In the genomic region with DNA sequence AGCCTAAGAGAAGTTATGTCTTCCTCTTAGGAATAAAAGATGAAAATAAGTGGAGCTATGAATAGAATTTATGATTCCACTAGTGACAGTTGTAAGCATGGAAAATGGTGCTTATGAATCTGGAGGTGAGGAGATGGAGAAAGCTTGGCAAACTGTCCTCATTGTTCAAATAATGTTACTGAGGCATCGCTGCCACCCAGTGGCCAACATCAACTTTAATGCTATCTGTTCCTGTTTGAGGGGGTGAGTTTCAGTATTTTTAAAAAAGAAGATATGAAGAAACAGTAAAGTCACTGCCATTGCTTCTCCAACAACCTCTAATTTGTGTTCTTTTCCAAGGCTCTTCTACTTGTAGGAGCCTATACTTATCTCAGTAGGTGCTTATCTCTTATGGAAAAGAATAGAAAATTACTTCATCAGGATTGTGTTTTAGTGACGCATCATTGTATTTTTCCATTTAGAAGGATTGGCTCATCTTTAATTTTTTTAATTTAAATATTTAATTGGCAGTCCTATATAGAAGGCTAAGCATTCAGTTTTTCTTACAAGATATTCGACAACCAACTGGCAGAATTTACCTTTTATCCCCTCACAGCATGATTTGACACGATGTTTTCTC, we compare ENCODE assay signal across 8 cellular contexts.
A peak's percentile ranks its signal among the peaks of the same experiment; 100 is the strongest.
DNase-seq lines count a peak whose midpoint lies in the region; ATAC-seq, FAIRE-seq and TF ChIP-seq lines count a peak whose summit lies in the region.

No MANE protein-coding gene starts in this region.

- no peak overlapping the region for H3K27ac ChIP-seq in Panc1 (ENCODE audit: low read length)

- no peaks in the 10 kb centered on the region for H3K9me3 Mint-ChIP-seq in brain
- no peaks in the 10 kb centered on the region for H3K9me3 Mint-ChIP-seq in stimulated activated memory B cell treated with anti-CD40 and anti-IgM and Interleukin-4, amounts not matched to agents 10 μg/mL and 1 μg/mL and 100 μg/mL, for 72 hours

- H3K9me3 ChIP-seq in Panc1 (ENCODE audit: control insufficient read depth, insufficient read depth, low read depth, low read length) (no peaks in the 10 kb centered on the region), T-helper 17 cell (ENCODE audit: control insufficient read depth, low read length, poor library complexity, severe bottlenecking) (no peaks in the 10 kb centered on the region)

- no peak overlapping the region for H3K4me3 ChIP-seq in Panc1 (ENCODE audit: low read depth in 2 of 2, low read length in 2 of 2)

- peak; percentile 90 for FAIRE-seq in islet of Langerhans (lab: Jason Lieb, UNC)

- in situ Hi-C loops in Panc1 (cut with HindIII; ENCODE audit: low pct_unique_long_range_greater_than_20kb, low sequenced_read_pairs) = no loop called here

- POLR2A ChIA-PET in Panc1 (lab: Charles Lee) = no interaction called here

- no peaks in the 10 kb centered on the region for H3K36me3 ChIP-seq in Panc1 (ENCODE audit: control insufficient read depth, insufficient read depth, low read length)

- TF ChIP-seq CTCF in Panc1 (IDR thresholded peaks at IDR 0.05) = peak; percentile 62; the same call in 1 of the 2 replicates
- TF ChIP-seq CTCF in brain (conservative IDR thresholded peaks at IDR 0.05) = peak; percentile 54 to 61

- no peaks in the 10 kb centered on the region for H3K4me1 ChIP-seq in Panc1 (ENCODE audit: control insufficient read depth, insufficient read depth, low read length)

- H3K4me3 Mint-ChIP-seq in brain = no peak overlapping the region
- no peak overlapping the region for H3K4me3 Mint-ChIP-seq in stimulated activated memory B cell treated with anti-CD40 and anti-IgM and Interleukin-4, amounts not matched to agents 10 μg/mL and 1 μg/mL and 100 μg/mL, for 72 hours
- no peak overlapping the region for H3K4me3 Mint-ChIP-seq in T-helper 17 cell

- H3K27ac Mint-ChIP-seq in brain (no peak overlapping the region), T-helper 17 cell (no peak overlapping the region)
- no peak overlapping the region for H3K27ac Mint-ChIP-seq in stimulated activated memory B cell treated with anti-CD40 and anti-IgM and Interleukin-4, amounts not matched to agents 10 μg/mL and 1 μg/mL and 100 μg/mL, for 72 hours

- ATAC-seq in GM19452 (IDR thresholded peaks at IDR 0.05; ENCODE audit: unreplicated experiment) (peak; percentile 73), Panc1 (peak; percentile 71; the same call in 1 of the 2 replicates), T-helper 17 cell (no peak)
- ATAC-seq in stimulated activated memory B cell treated with anti-CD40 and anti-IgM and Interleukin-4, amounts not matched to agents 10 μg/mL and 1 μg/mL and 100 μg/mL, for 72 hours = peak; percentile 62

- H3K4me1 Mint-ChIP-seq in brain (no peaks in the 10 kb centered on the region), T-helper 17 cell (peaks cover 6% of the 10 kb centered on the region)
- peaks cover 9% of the 10 kb centered on the region for H3K4me1 Mint-ChIP-seq in stimulated activated memory B cell treated with anti-CD40 and anti-IgM and Interleukin-4, amounts not matched to agents 10 μg/mL and 1 μg/mL and 100 μg/mL, for 72 hours

- peaks cover 6% of the 10 kb centered on the region; the same call in 1 of the 2 replicates for H3K27me3 ChIP-seq in Panc1 (ENCODE audit: control insufficient read depth, insufficient read depth, low read length)

- no TSS peak for BruUV-seq in Panc1 (replicated peaks; lab: Mats Ljungman, UMichigan)

- CTCF ChIA-PET in Panc1 (lab: Charles Lee) = interaction anchor here (0.6 to 0.7 kb wide), 2 partner anchors 111 to 715 kb away, joined by 3 read pairs; no protein-coding TSS in a partner anchor

- DNase-seq in DMS 273 (lab: John Stamatoyannopoulos, UW; ENCODE audit: unreplicated experiment) (peak; percentile 81), HT-29 (ENCODE audit: low spot score) (peak; percentile 80), Panc1 (ENCODE audit: low read depth, low spot score) (peak; percentile 13), T-helper 17 cell (no peak)

- H3K27me3 Mint-ChIP-seq in brain (peaks cover 3% of the 10 kb centered on the region), T-helper 17 cell (peaks cover 35% of the 10 kb centered on the region)
- no peaks in the 10 kb centered on the region for H3K27me3 Mint-ChIP-seq in stimulated activated memory B cell treated with anti-CD40 and anti-IgM and Interleukin-4, amounts not matched to agents 10 μg/mL and 1 μg/mL and 100 μg/mL, for 72 hours

- no peaks in the 10 kb centered on the region for H3K36me3 Mint-ChIP-seq in brain
- H3K36me3 Mint-ChIP-seq in stimulated activated memory B cell treated with anti-CD40 and anti-IgM and Interleukin-4, amounts not matched to agents 10 μg/mL and 1 μg/mL and 100 μg/mL, for 72 hours = no peaks in the 10 kb centered on the region
- H3K36me3 Mint-ChIP-seq in T-helper 17 cell (ENCODE audit: low read depth) = peaks cover 2% of the 10 kb centered on the region

- intact Hi-C loops in Panc1 (cut with micrococcal nuclease; ENCODE audit: unreplicated experiment) = loop anchor here (2.0 kb wide), 1 partner anchor 100 kb away; no protein-coding TSS in a partner anchor

Comparison
In these comparisons a context has a peak if more than half of its experiments do, and no peak if none do; other contexts are left out.
1. DNase-seq: peak in DMS 273 (single experiment), HT-29 (single experiment) and Panc1 (single experiment); none in T-helper 17 cell (0 of 3).